In the genomic region with DNA sequence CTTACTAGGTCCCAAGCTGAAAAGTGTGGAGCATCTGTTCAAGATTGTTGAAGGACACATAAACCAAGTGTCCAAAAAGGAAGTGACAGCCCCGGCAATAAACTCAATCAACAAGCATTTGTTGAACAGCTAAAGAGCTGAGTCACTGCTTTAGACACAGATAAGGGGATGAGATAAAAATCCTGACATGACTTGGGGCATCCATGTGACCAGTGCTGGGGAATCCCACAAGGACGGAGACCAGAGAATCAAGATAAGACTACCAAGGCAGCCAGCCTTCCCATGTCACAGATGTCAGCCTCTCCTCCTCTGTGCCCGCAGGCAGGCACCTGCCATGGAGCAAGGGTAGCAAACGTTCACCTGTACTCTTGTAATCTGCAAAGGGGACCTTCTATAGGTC, we compare ENCODE assay signal across 16 cellular contexts.
A peak's percentile ranks its signal among the peaks of the same experiment; 100 is the strongest.
DNase-seq lines count a peak whose midpoint lies in the region; ATAC-seq and TF ChIP-seq lines count a peak whose summit lies in the region.
"Had no signal": no experiment of that assay in that cellular context is flagged by ENCODE, and none has a peak within 500 bp of the region (broad histone marks: within the 10 kb centered on the region; RNA-seq: fewer than 3 reads in every experiment).

No MANE protein-coding gene starts in this region.

- no peak overlapping the region for H3K4me3 ChIP-seq in PC-3 (ENCODE audit: low read length)
- H3K4me3 ChIP-seq in fibroblast of villous mesenchyme (ENCODE audit: low read depth, low read length), result no peak overlapping the region
- no peak overlapping the region for H3K4me3 ChIP-seq in osteoblast (ENCODE audit: insufficient read depth, low read length)
- H3K4me3 ChIP-seq in OCI-LY7 (ENCODE audit: low read depth, low read length, poor library complexity, severe bottlenecking), result no peak overlapping the region

- no peaks in the 10 kb centered on the region for H3K4me1 Mint-ChIP-seq in effector memory CD8-positive, alpha-beta T cell (ENCODE audit: low read depth in 2 of 2)
- H3K4me1 Mint-ChIP-seq: B cell had no signal

- H3K27me3 Mint-ChIP-seq in effector memory CD8-positive, alpha-beta T cell, result peaks cover 7 to 11% of the 10 kb centered on the region in 2 donors

- TF ChIP-seq CTCF in PC-3 (conservative IDR thresholded peaks at IDR 0.05; ENCODE audit: low read depth, low read length), result no peak
- TF ChIP-seq CTCF in fibroblast of villous mesenchyme (IDR thresholded peaks at IDR 0.05; ENCODE audit: insufficient read depth, low read depth, low read length), result no peak
- no peak for TF ChIP-seq CTCF in osteoblast (IDR thresholded peaks at IDR 0.05; ENCODE audit: extremely low read depth, low read depth, low read length)
- no peak for TF ChIP-seq CTCF in OCI-LY7 (conservative IDR thresholded peaks at IDR 0.05; ENCODE audit: low read length)

- H3K9ac ChIP-seq in PC-3 (ENCODE audit: low read length), result no peak overlapping the region

- H3K27ac Mint-ChIP-seq in effector memory CD8-positive, alpha-beta T cell, result no peak overlapping the region
- H3K27ac Mint-ChIP-seq: B cell; CD8-positive, alpha-beta T cell had no signal

- POLR2A ChIA-PET in PC-3 (lab: Charles Lee; ENCODE audit: unreplicated experiment), result no interaction called here
- POLR2A ChIA-PET in OCI-LY7 (lab: Charles Lee), result no interaction called here

- no peaks in the 10 kb centered on the region for H3K9me3 Mint-ChIP-seq in effector memory CD8-positive, alpha-beta T cell
- H3K9me3 Mint-ChIP-seq: CD8-positive, alpha-beta T cell had no signal

- H3K27ac ChIP-seq in PC-3 (ENCODE audit: low read length), result no peak overlapping the region
- no peak overlapping the region for H3K27ac ChIP-seq in osteoblast (ENCODE audit: low read depth, low read length)
- no peak overlapping the region for H3K27ac ChIP-seq in OCI-LY7 (ENCODE audit: low read depth, low read length, poor library complexity, severe bottlenecking)

- H3K4me3 Mint-ChIP-seq in effector memory CD8-positive, alpha-beta T cell, result no peak overlapping the region
- H3K4me3 Mint-ChIP-seq: B cell; CD8-positive, alpha-beta T cell had no signal

- H3K36me3 Mint-ChIP-seq in effector memory CD8-positive, alpha-beta T cell (ENCODE audit: insufficient read depth), result no peaks in the 10 kb centered on the region
- H3K36me3 Mint-ChIP-seq: CD8-positive, alpha-beta T cell had no signal

- H3K4me2 ChIP-seq in PC-3 (ENCODE audit: low read length) (no peak overlapping the region), osteoblast (ENCODE audit: insufficient read depth, low read length) (no peak overlapping the region), OCI-LY7 (ENCODE audit: low read length) (no peak overlapping the region)

- intact Hi-C loops in PC-3 (cut with micrococcal nuclease) (loop anchor here (10.0 kb wide), 1 partner anchor 345 kb away; no protein-coding TSS in a partner anchor), OCI-LY7 (cut with micrococcal nuclease; ENCODE audit: unreplicated experiment) (no loop called here)

- DNase-seq in EL, result peak; percentile 1
- peak; percentile 15 for DNase-seq in PC-3
- DNase-seq in fibroblast of villous mesenchyme (ENCODE audit: low read depth), result peak; percentile 3
- peak; percentile 86 for DNase-seq in osteoblast (ENCODE audit: insufficient read length, low spot score, missing footprints)
- no peak for DNase-seq in effector memory CD8-positive, alpha-beta T cell
- DNase-seq in OCI-LY7 (ENCODE audit: low spot score), result no peak
- DNase-seq: CD8-positive, alpha-beta T cell; DMS 273 treated with DMSO at 0.1 percent for 48 hours; HCEC 1CT; KG1; NCI-H1092 treated with DMSO at 0.1 percent for 48 hours; NCI-H1694 treated with DMSO at 0.1 percent for 48 hours; NCI-H446; SHP77 had no signal

- ATAC-seq in PC-3 (no peak; the same call in 1 of the 2 replicates), HG03342 (IDR thresholded peaks at IDR 0.05; ENCODE audit: unreplicated experiment) (no peak)
- ATAC-seq in effector memory CD8-positive, alpha-beta T cell (replicated peaks), result no peak
- ATAC-seq: CD8-positive, alpha-beta T cell had no signal

- H3K4me1 ChIP-seq in PC-3 (ENCODE audit: insufficient read depth, low read length) (peaks cover 17% of the 10 kb centered on the region), osteoblast (ENCODE audit: insufficient read depth, low read length) (peaks cover 5% of the 10 kb centered on the region), OCI-LY7 (ENCODE audit: insufficient read depth, low read length, poor library complexity, severe bottlenecking) (no peaks in the 10 kb centered on the region)

- H3F3A ChIP-seq in PC-3 (ENCODE audit: low read length, unreplicated experiment), result no peaks in the 10 kb centered on the region

- H3K27me3 ChIP-seq in PC-3 (ENCODE audit: low read length) (no peaks in the 10 kb centered on the region), osteoblast (ENCODE audit: insufficient read depth, low read length) (no peaks in the 10 kb centered on the region)

- no peaks in the 10 kb centered on the region for H4K20me1 ChIP-seq in PC-3 (ENCODE audit: low read length)
- H4K20me1 ChIP-seq in osteoblast (ENCODE audit: insufficient read depth, low read length), result no peaks in the 10 kb centered on the region
- H4K20me1 ChIP-seq in OCI-LY7 (ENCODE audit: insufficient read depth, low read length), result no peaks in the 10 kb centered on the region

- H3K9me3 ChIP-seq in PC-3 (ENCODE audit: low read length) (no peaks in the 10 kb centered on the region), osteoblast (ENCODE audit: low read depth, low read length) (no peaks in the 10 kb centered on the region), OCI-LY7 (ENCODE audit: low read length) (no peaks in the 10 kb centered on the region)

- H2AFZ ChIP-seq in PC-3 (ENCODE audit: low read length) (no peak overlapping the region), osteoblast (ENCODE audit: low read length) (no peak overlapping the region), OCI-LY7 (ENCODE audit: low read length) (no peak overlapping the region)

- H3K36me3 ChIP-seq in PC-3 (ENCODE audit: low read depth, low read length), result no peaks in the 10 kb centered on the region
- H3K36me3 ChIP-seq in osteoblast (ENCODE audit: insufficient read depth, low read length), result no peaks in the 10 kb centered on the region
- no peaks in the 10 kb centered on the region for H3K36me3 ChIP-seq in OCI-LY7 (ENCODE audit: insufficient read depth, low read length)

- BruUV-seq in PC-3 (replicated peaks; lab: Mats Ljungman, UMichigan) (no TSS peak), OCI-LY7 (replicated peaks; lab: Mats Ljungman, UMichigan) (no TSS peak)

- H3K9me2 ChIP-seq in PC-3 (replicated peaks; ENCODE audit: low read length) (no peaks in the 10 kb centered on the region), OCI-LY7 (ENCODE audit: insufficient read depth, low read length) (no peaks in the 10 kb centered on the region)

- no peaks in the 10 kb centered on the region for H3K79me2 ChIP-seq in PC-3 (ENCODE audit: low read length)
- H3K79me2 ChIP-seq in osteoblast (ENCODE audit: insufficient read depth, low read length), result no peaks in the 10 kb centered on the region
- H3K79me2 ChIP-seq in OCI-LY7 (ENCODE audit: insufficient read depth, low read depth, low read length), result no peaks in the 10 kb centered on the region

- CTCF ChIA-PET in PC-3 (lab: Charles Lee) (no interaction called here), OCI-LY7 (lab: Charles Lee; ENCODE audit: unreplicated experiment) (no interaction called here)

Comparison
In these comparisons a context has a peak if more than half of its experiments do, and no peak if none do; other contexts are left out.
1. DNase-seq: peak in EL (single experiment), PC-3 (single experiment), fibroblast of villous mesenchyme (single experiment) and osteoblast (single experiment); none in effector memory CD8-positive, alpha-beta T cell (0 of 3) and OCI-LY7 (single experiment).